Comparison of ENCODE assay signal across 8 cellular contexts in the genomic region with DNA sequence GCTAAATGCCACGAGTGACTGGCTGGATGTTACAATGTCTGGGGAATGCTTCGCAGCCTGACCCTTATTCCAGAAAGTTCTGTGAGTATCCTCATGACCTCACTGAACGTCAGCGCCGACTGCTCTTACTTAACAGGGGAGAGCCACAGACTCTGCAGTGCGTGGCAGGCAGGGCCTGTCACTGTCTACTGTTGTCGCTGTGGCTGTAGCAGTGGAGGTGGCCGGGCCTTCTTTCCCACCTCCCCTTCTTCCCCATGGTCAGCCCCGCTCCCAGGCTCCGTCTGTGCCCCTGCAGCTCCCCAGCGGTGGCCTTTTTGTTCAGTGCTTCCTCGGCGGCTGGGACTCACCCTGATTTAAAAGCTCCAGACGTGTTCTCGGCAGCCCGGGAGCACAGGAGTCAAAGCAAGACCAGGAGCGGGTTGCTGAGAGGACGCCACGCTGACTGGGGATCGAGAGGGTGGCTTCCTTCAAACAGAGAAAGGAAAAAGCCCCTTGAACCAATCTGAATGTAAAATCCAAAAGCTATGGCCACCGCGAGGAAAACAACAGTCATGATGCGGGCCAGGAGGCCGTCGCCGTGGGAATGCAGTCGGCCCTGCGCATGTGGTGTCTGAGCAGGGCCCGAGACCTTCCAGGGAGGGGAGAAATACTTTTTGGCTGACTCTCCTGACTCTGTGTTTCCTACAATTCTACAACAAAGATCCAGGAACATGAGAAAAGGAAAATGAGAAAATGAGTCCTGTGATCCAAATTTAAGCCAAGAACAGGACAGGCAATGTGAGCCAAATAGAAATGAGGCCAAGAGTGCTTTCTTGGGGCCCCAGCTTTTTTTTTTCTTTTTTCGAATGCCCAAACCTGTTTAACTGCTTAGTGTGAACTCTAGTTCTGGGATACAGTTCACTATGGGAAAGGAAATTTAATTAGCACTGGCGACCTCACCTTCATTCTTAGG. TPM values are rescaled to one million over a fixed set of nuclear protein-coding genes. Genes with fewer than 3 reads are reported as not detected.
DNase-seq lines count a peak whose midpoint lies in the region; ATAC-seq, FAIRE-seq and TF ChIP-seq lines count a peak whose summit lies in the region.

No MANE protein-coding gene starts in this region.

- no peak for ATAC-seq in HG02938 (IDR thresholded peaks at IDR 0.05; ENCODE audit: unreplicated experiment)
- no peak for ATAC-seq in HG03280 (IDR thresholded peaks at IDR 0.05; ENCODE audit: unreplicated experiment)
- ATAC-seq in stimulated activated effector memory CD8-positive, alpha-beta T cell treated with anti-CD3 and anti-CD28 coated beads, Interleukin-12 subunit alpha, Interleukin-12 subunit beta, amount 100 ng/mL, for 72 hours = no peak

- in situ Hi-C loops in mammary epithelial cell (cut with MboI; ENCODE audit: low sequenced_read_pairs in 2 of 2) = no loop called here

- H2AFZ ChIP-seq in mammary epithelial cell (ENCODE audit: low read depth, low read length) = peak overlapping the region; percentile 92

- H3K9ac ChIP-seq in mammary epithelial cell (ENCODE audit: insufficient read depth, low read length) = peak overlapping the region; percentile 70
- peak overlapping the region; percentile 20 to 68 for H3K9ac ChIP-seq in kidney (ENCODE audit: low read length in 2 of 2)

- no peaks in the 10 kb centered on the region for H4K20me1 ChIP-seq in mammary epithelial cell (ENCODE audit: insufficient read depth, low read length)

- TF ChIP-seq CTCF in mammary epithelial cell (conservative IDR thresholded peaks at IDR 0.05 in 1 of 2, IDR thresholded peaks at IDR 0.05 in 1 of 2; ENCODE audit: extremely low read depth in 1 of 2, insufficient read depth in 1 of 2, low read depth in 1 of 2, low read length in 2 of 2) (no peak), kidney (IDR thresholded peaks at IDR 0.05; ENCODE audit: borderline replicate concordance, extremely low read depth, insufficient read depth) (no peak)

- H3K4me3 Mint-ChIP-seq in stimulated activated effector memory CD8-positive, alpha-beta T cell treated with anti-CD3 and anti-CD28 coated beads, Interleukin-12 subunit alpha, Interleukin-12 subunit beta, amount 100 ng/mL, for 72 hours = no peak overlapping the region

- dilution Hi-C loops in mammary epithelial cell (cut with HindIII; ENCODE audit: low sequenced_read_pairs) = no loop called here

- no TSS peak for BruUV-seq in mammary epithelial cell (replicated peaks; lab: Mats Ljungman, UMichigan)

- H3K9me3 ChIP-seq in mammary epithelial cell (replicated peaks; ENCODE audit: insufficient read depth, low read length) (no peaks in the 10 kb centered on the region), kidney (ENCODE audit: control insufficient read depth in 1 of 2, low read length in 2 of 2) (no peaks in the 10 kb centered on the region)

- H3K36me3 Mint-ChIP-seq in stimulated activated effector memory CD8-positive, alpha-beta T cell treated with anti-CD3 and anti-CD28 coated beads, Interleukin-12 subunit alpha, Interleukin-12 subunit beta, amount 100 ng/mL, for 72 hours = no peaks in the 10 kb centered on the region

- H3K9me3 Mint-ChIP-seq in stimulated activated effector memory CD8-positive, alpha-beta T cell treated with anti-CD3 and anti-CD28 coated beads, Interleukin-12 subunit alpha, Interleukin-12 subunit beta, amount 100 ng/mL, for 72 hours = no peaks in the 10 kb centered on the region

- no peaks in the 10 kb centered on the region for H3K36me3 ChIP-seq in H7 (replicated peaks; ENCODE audit: control insufficient read depth, insufficient read depth, low read length)
- H3K36me3 ChIP-seq in mammary epithelial cell (ENCODE audit: insufficient read depth, low read length) = no peaks in the 10 kb centered on the region
- H3K36me3 ChIP-seq in kidney (ENCODE audit: control insufficient read depth in 1 of 2, insufficient read depth in 2 of 2, low read length in 2 of 2) = no peaks in the 10 kb centered on the region

- intact Hi-C loops in mammary epithelial cell (cut with micrococcal nuclease) = loop anchor here (2.0 kb wide), 1 partner anchor 67 kb away; no protein-coding TSS in a partner anchor
- intact Hi-C loops in kidney (cut with DNase I) = no loop called here

- no peaks in the 10 kb centered on the region for H3K4me1 Mint-ChIP-seq in stimulated activated effector memory CD8-positive, alpha-beta T cell treated with anti-CD3 and anti-CD28 coated beads, Interleukin-12 subunit alpha, Interleukin-12 subunit beta, amount 100 ng/mL, for 72 hours

- no peak for FAIRE-seq in kidney (lab: Jason Lieb, UNC)
- no peak for FAIRE-seq in GM12892 (lab: Jason Lieb, UNC)

- WGBS in mammary epithelial cell (ENCODE audit: low coverage, missing lambda C conversion rate) = 36% methylated on average over 23 of the region's 31 CpGs

- no peak overlapping the region for H3K27ac Mint-ChIP-seq in stimulated activated effector memory CD8-positive, alpha-beta T cell treated with anti-CD3 and anti-CD28 coated beads, Interleukin-12 subunit alpha, Interleukin-12 subunit beta, amount 100 ng/mL, for 72 hours

- no peak for TF ChIP-seq POLR2A in GM12892 (IDR thresholded peaks at IDR 0.05; ENCODE audit: low read depth, low read length)

- H3K27ac ChIP-seq in mammary epithelial cell (ENCODE audit: insufficient read depth, low read depth, low read length) (peak overlapping the region; percentile 81), kidney (ENCODE audit: low read depth in 2 of 2, low read length in 2 of 2) (peak overlapping the region; percentile 94), skin epidermis (peak overlapping the region; percentile 1 to 98 (median 89))

- peaks cover 42% of the 10 kb centered on the region for H3K4me1 ChIP-seq in mammary epithelial cell (ENCODE audit: insufficient read depth, low read length)
- H3K4me1 ChIP-seq in kidney (ENCODE audit: control insufficient read depth in 1 of 2, insufficient read depth in 1 of 2, low read depth in 1 of 2, low read length in 2 of 2) = peaks cover 46 to 56% of the 10 kb centered on the region in 2 donors

- CTCF ChIA-PET in mammary epithelial cell (lab: Charles Lee; ENCODE audit: low non-redundant PET) = interaction anchor here (0.6 kb wide), 1 partner anchor 64 kb away, joined by 3 read pairs; no protein-coding TSS in a partner anchor

- H3K4me2 ChIP-seq in mammary epithelial cell (ENCODE audit: insufficient read depth, low read depth, low read length) = peak overlapping the region; percentile 20

- H3K27me3 ChIP-seq in H7 (ENCODE audit: control insufficient read depth, insufficient read depth, low read length) (no peaks in the 10 kb centered on the region), mammary epithelial cell (ENCODE audit: insufficient read depth, low read length) (no peaks in the 10 kb centered on the region)

- no peaks in the 10 kb centered on the region for H3K79me2 ChIP-seq in mammary epithelial cell (ENCODE audit: insufficient read depth, low read length)

- DNase-seq in H7 (peak; percentile 59), mammary epithelial cell (peak; percentile 53), kidney (peak; percentile 90), GM12892 (ENCODE audit: insufficient read length) (no peak)
- DNase-seq in stimulated activated effector memory CD8-positive, alpha-beta T cell treated with anti-CD3 and anti-CD28 coated beads, Interleukin-12 subunit alpha, Interleukin-12 subunit beta, amount 100 ng/mL, for 72 hours (ENCODE audit: low spot score in 2 of 2) = no peak

- H3K4me3 ChIP-seq in H7 (ENCODE audit: insufficient read depth, low read depth, low read length) (no peak overlapping the region), mammary epithelial cell (replicated peaks in 1 of 3; ENCODE audit: insufficient read depth in 1 of 3, low read depth in 2 of 3, low read length in 3 of 3) (no peak overlapping the region), kidney (ENCODE audit: low read length in 2 of 2) (no peak overlapping the region), skin epidermis (no peak overlapping the region)

RNA-seq across cellular contexts. Expression of gene TARBP1, which starts 52.5 kb away (rescaled TPM):
- total RNA-seq in H7 (2014; rRNA removed; shearing (Covaris generic)) = 28.7 and 57.5 TPM in 2 replicates
- total RNA-seq in mammary epithelial cell (10 to 100 TPM; 16.1 to 18.0 TPM), kidney (26.2 TPM)
- polyA plus RNA-seq in mammary epithelial cell (17.8 TPM), kidney (ENCODE audit: insufficient read depth, low read depth, low replicate concordance) (14.3 TPM)
- 32.8 TPM for polyA minus RNA-seq in mammary epithelial cell
- 66.3 TPM for polyA plus RNA-seq in GM12892 (2012; ENCODE audit: missing spikeins)

Comparison
In these comparisons a context has a peak if more than half of its experiments do, and no peak if none do; other contexts are left out.
1. DNase-seq: peak in H7 (single experiment), mammary epithelial cell (single experiment) and kidney (single experiment); none in GM12892 (single experiment) and stimulated activated effector memory CD8-positive, alpha-beta T cell treated with anti-CD3 and anti-CD28 coated beads, Interleukin-12 subunit alpha, Interleukin-12 subunit beta, amount 100 ng/mL, for 72 hours (0 of 2).
2. Peak in every context shown above with its lines, with median percentiles within 50 percentile points of each other: H3K27ac ChIP-seq.